In the genomic region with DNA sequence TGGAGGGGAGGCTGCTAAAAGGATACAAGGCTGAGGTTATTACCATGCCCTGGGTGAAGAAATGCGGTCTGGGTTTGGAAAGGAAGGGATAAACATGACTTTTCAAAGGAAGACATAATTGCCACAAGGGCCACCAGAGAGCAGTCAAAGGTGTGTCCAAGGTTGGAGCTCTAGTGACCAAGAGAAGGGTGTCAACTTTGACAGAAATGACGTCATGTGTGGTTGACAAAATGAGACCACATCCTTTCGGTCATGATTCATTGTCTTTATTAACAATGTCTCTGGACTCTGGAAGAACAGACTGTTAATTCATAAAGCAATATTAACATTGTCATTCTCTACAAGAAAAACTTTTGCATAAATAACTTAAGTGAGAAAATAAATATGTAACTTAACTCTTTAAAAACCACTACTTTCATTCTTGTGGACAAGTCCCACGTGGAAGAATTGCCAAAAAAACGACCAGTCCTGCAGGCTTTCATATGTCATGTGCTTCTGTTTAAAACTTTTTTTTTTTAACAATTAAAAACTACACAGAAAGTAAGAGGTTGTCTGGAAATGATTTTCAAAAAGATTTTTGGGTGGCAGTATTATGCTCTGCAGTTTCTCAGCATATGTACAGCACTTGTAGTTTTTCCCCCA, we compare ENCODE assay signal across 14 cellular contexts. TPM values are rescaled to one million over a fixed set of nuclear protein-coding genes. Genes with fewer than 3 reads are reported as not detected.
DNase-seq lines count a peak whose midpoint lies in the region; ATAC-seq and TF ChIP-seq lines count a peak whose summit lies in the region.
"Had no signal": no experiment of that assay in that cellular context is flagged by ENCODE, and none has a peak within 500 bp of the region (broad histone marks: within the 10 kb centered on the region; RNA-seq: fewer than 3 reads in every experiment).

No MANE protein-coding gene starts in this region.

- ATAC-seq in GM18520 (IDR thresholded peaks at IDR 0.05; ENCODE audit: unreplicated experiment) (peak; percentile 64), omental fat pad (ENCODE audit: low FRiP score) (no peak), GM18907 (IDR thresholded peaks at IDR 0.05; ENCODE audit: unreplicated experiment) (no peak)

- H3K4me1 ChIP-seq in PC-9 (replicated peaks; ENCODE audit: insufficient read depth): peaks cover 42% of the 10 kb centered on the region

- CTCF ChIA-PET in PC-9 (lab: Charles Lee): interaction anchor here (0.6 to 1.1 kb wide), 2 partner anchors 58 to 89 kb away, joined by 3 read pairs; no protein-coding TSS in a partner anchor

- no peaks in the 10 kb centered on the region for H4K20me1 ChIP-seq in PC-9 (ENCODE audit: insufficient read depth)

- H3F3A ChIP-seq in PC-9 (ENCODE audit: insufficient read depth, low read depth): peaks cover 24% of the 10 kb centered on the region; the same call in 1 of the 2 replicates

- TF ChIP-seq CTCF in AG10803 (conservative IDR thresholded peaks at IDR 0.05; ENCODE audit: low read length) (no peak), PC-9 (conservative IDR thresholded peaks at IDR 0.05) (no peak), fibroblast of mammary gland (conservative IDR thresholded peaks at IDR 0.05; ENCODE audit: control insufficient read depth, insufficient read depth, low read depth, low read length) (no peak), omental fat pad (IDR thresholded peaks at IDR 0.05) (no peak)

- intact Hi-C loops in PC-9 (cut with micrococcal nuclease; ENCODE audit: unreplicated experiment): no loop called here

- H3K4me2 ChIP-seq in PC-9: peak overlapping the region; percentile 24; the same call in 1 of the 2 replicates

- no peaks in the 10 kb centered on the region for H3K9me2 ChIP-seq in PC-9 (ENCODE audit: insufficient read depth)

- H3K9me3 ChIP-seq in PC-9 (ENCODE audit: insufficient read depth, low read depth): no peaks in the 10 kb centered on the region

- no peaks in the 10 kb centered on the region for H3K36me3 ChIP-seq in PC-9 (ENCODE audit: low read depth)

- POLR2A ChIA-PET in PC-9 (lab: Charles Lee; ENCODE audit: unreplicated experiment): no interaction called here

- no peak overlapping the region for H2AFZ ChIP-seq in PC-9

- BruUV-seq in PC-9 (replicated peaks; lab: Mats Ljungman, UMichigan): no TSS peak

- H3K4me3 ChIP-seq in AG10803 (ENCODE audit: low read length) (no peak overlapping the region), PC-9 (no peak overlapping the region), fibroblast of mammary gland (ENCODE audit: control insufficient read depth, low read depth, low read length) (no peak overlapping the region)

- peak overlapping the region; percentile 40 for H3K27ac ChIP-seq in PC-9

- DNase-seq in AG10803 (ENCODE audit: low read depth): peak; percentile 44
- peak; percentile 17 to 75 for DNase-seq in PC-9
- peak; percentile 39 for DNase-seq in fibroblast of mammary gland (ENCODE audit: low read depth)
- DNase-seq in omental fat pad (ENCODE audit: low spot score): no peak
- DNase-seq in UCSD-AML1 (lab: John Stamatoyannopoulos, UW; ENCODE audit: unreplicated experiment): no peak
- no peak for DNase-seq in activated CD4-positive, alpha-beta T cell treated with anti-CD3 and anti-CD28 coated beads for 48 hours
- DNase-seq: stimulated activated CD4-positive, alpha-beta T cell treated with anti-CD3 and anti-CD28 coated beads, Interleukin-2, amount 100 ng/mL, for 48 hours; SW 1271 had no signal

- no peaks in the 10 kb centered on the region for H3K79me2 ChIP-seq in PC-9 (ENCODE audit: low read depth)

- H3K27me3 ChIP-seq in PC-9 (ENCODE audit: insufficient read depth, low read depth): no peaks in the 10 kb centered on the region

RNA-seq across cellular contexts. Expression of a gene that starts 5.0 kb away (rescaled TPM):
- total RNA-seq in PC-9 (2021) (not detected in 2 replicates), omental fat pad (not detected)
- total RNA-seq: frontal cortex, H1, renal cortical epithelial cell had no signal

RNA-seq across cellular contexts. Expression of a gene that starts 25.2 kb away (rescaled TPM):
- total RNA-seq in PC-9 (2021) (37.2 and 38.4 TPM in 2 replicates), omental fat pad (10 to 100 TPM; 52.8 to 87.2 (median 65.9) TPM)

RNA-seq across cellular contexts. Expression of a gene that starts 26.6 kb away (rescaled TPM):
- total RNA-seq in PC-9 (2021) (not detected in 2 replicates), omental fat pad (under 1 TPM in 2 of 4 donors, not detected in 2; 0.09 to 0.12 TPM)
- total RNA-seq: frontal cortex, urinary bladder had no signal

Comparison
In these comparisons a context has a peak if more than half of its experiments do, and no peak if none do; other contexts are left out.
1. DNase-seq: peak in AG10803 (single experiment), PC-9 (2 of 2) and fibroblast of mammary gland (single experiment); none in omental fat pad (single experiment), UCSD-AML1 (single experiment) and activated CD4-positive, alpha-beta T cell treated with anti-CD3 and anti-CD28 coated beads for 48 hours (single experiment).